1 cellular context compared by ENCODE assay signal in genomic region chr11:68498903-68499883, GRCh38.
TF ChIP-seq lines count a peak whose summit lies in the region.

No MANE protein-coding gene starts in this region.

TF ChIP-seq in GM12878, 131 proteins besides CTCF, POLR2A, EP300 and RAD21:
- TF ChIP-seq SREBF1 (IDR thresholded peaks at IDR 0.05; ENCODE audit: low read length), result no peak
- TF ChIP-seq PAX5 (IDR thresholded peaks at IDR 0.05; ENCODE audit: borderline replicate concordance, low read depth, low read length), result no peak
- no peak for TF ChIP-seq RELA (IDR thresholded peaks at IDR 0.05; ENCODE audit: borderline replicate concordance, partially characterized antibody)
- no peak for TF ChIP-seq ETV6 (conservative IDR thresholded peaks at IDR 0.05 in 1 of 2, IDR thresholded peaks at IDR 0.05 in 1 of 2; ENCODE audit: borderline replicate concordance in 1 of 2, low read depth in 1 of 2)
- TF ChIP-seq TARDBP (IDR thresholded peaks at IDR 0.05; ENCODE audit: borderline replicate concordance), result no peak
- TF ChIP-seq NBN (IDR thresholded peaks at IDR 0.05), result no peak
- TF ChIP-seq EZH2 (IDR thresholded peaks at IDR 0.05; ENCODE audit: borderline replicate concordance, control insufficient read depth, low read depth, low read length), result no peak
- no peak for TF ChIP-seq ATF2 (IDR thresholded peaks at IDR 0.05; ENCODE audit: low read length)
- TF ChIP-seq CBX3 (IDR thresholded peaks at IDR 0.05; ENCODE audit: borderline replicate concordance, low read depth), result no peak
- no peak for TF ChIP-seq E2F8 (IDR thresholded peaks at IDR 0.05; ENCODE audit: low read depth, partially characterized antibody)
TF ChIP-seq in GM12878: peak in this region for 0.
